8 cellular contexts compared by ENCODE assay signal in genomic region chr4:133149364-133149695, GRCh38. TPM values are rescaled to one million over a fixed set of nuclear protein-coding genes. Genes with fewer than 3 reads are reported as not detected.
DNase-seq lines count a peak whose midpoint lies in the region; ATAC-seq and TF ChIP-seq lines count a peak whose summit lies in the region.

No MANE protein-coding gene starts in this region.

- H3K4me2 ChIP-seq in skeletal muscle satellite cell (ENCODE audit: low read length) = peak overlapping the region; percentile 83
- no peak overlapping the region for H3K4me2 ChIP-seq in PC-9

- H3K27ac ChIP-seq in gastroesophageal sphincter = peak overlapping the region in 1 of 4 donors; percentile 25
- no peak overlapping the region for H3K27ac ChIP-seq in PC-9

- DNase-seq in H7 = no peak
- DNase-seq in activated CD4-positive, alpha-beta memory T cell treated with anti-CD3 and anti-CD28 coated beads for 36 hours = no peak
- no peak for DNase-seq in GM20000 (ENCODE audit: low spot score)
- no peak for DNase-seq in PC-9

- H3K9me3 ChIP-seq in gastroesophageal sphincter (no peaks in the 10 kb centered on the region), skeletal muscle satellite cell (replicated peaks; ENCODE audit: low read length) (no peaks in the 10 kb centered on the region), PC-9 (ENCODE audit: insufficient read depth, low read depth) (no peaks in the 10 kb centered on the region)

- H3K9ac ChIP-seq in skeletal muscle satellite cell (ENCODE audit: low read depth, low read length) = peak overlapping the region; percentile 37

- H3F3A ChIP-seq in PC-9 (ENCODE audit: insufficient read depth, low read depth) = no peaks in the 10 kb centered on the region

- peaks cover 70% of the 10 kb centered on the region for H3K27me3 ChIP-seq in H7 (ENCODE audit: control insufficient read depth, insufficient read depth, low read length)
- peaks cover 37% of the 10 kb centered on the region for H3K27me3 ChIP-seq in gastroesophageal sphincter
- peaks cover 42% of the 10 kb centered on the region for H3K27me3 ChIP-seq in skeletal muscle satellite cell (ENCODE audit: control insufficient read depth, insufficient read depth, low read length)
- H3K27me3 ChIP-seq in PC-9 (ENCODE audit: insufficient read depth, low read depth) = no peaks in the 10 kb centered on the region

- CTCF ChIA-PET in activated CD4-positive, alpha-beta memory T cell treated with anti-CD3 and anti-CD28 coated beads for 36 hours (lab: Charles Lee) = no interaction called here
- CTCF ChIA-PET in PC-9 (lab: Charles Lee) = no interaction called here

- peaks cover 63% of the 10 kb centered on the region for H3K27me3 Mint-ChIP-seq in activated CD4-positive, alpha-beta memory T cell treated with anti-CD3 and anti-CD28 coated beads for 36 hours

- H3K9me3 Mint-ChIP-seq in activated CD4-positive, alpha-beta memory T cell treated with anti-CD3 and anti-CD28 coated beads for 36 hours = no peaks in the 10 kb centered on the region

- H3K4me1 Mint-ChIP-seq in activated CD4-positive, alpha-beta memory T cell treated with anti-CD3 and anti-CD28 coated beads for 36 hours (ENCODE audit: low read depth) = peaks cover 17% of the 10 kb centered on the region

- H3K9me2 ChIP-seq in PC-9 (ENCODE audit: insufficient read depth) = no peaks in the 10 kb centered on the region

- no peak overlapping the region for H3K27ac Mint-ChIP-seq in activated CD4-positive, alpha-beta memory T cell treated with anti-CD3 and anti-CD28 coated beads for 36 hours

- POLR2A ChIA-PET in activated CD4-positive, alpha-beta memory T cell treated with anti-CD3 and anti-CD28 coated beads for 36 hours (lab: Charles Lee) = no interaction called here
- POLR2A ChIA-PET in PC-9 (lab: Charles Lee; ENCODE audit: unreplicated experiment) = interaction anchor here (0.5 kb wide), 1 partner anchor 120 kb away, joined by 10 read pairs; no protein-coding TSS in a partner anchor

- no peaks in the 10 kb centered on the region for H3K79me2 ChIP-seq in PC-9 (ENCODE audit: low read depth)

- H3K36me3 ChIP-seq in H7 (replicated peaks; ENCODE audit: control insufficient read depth, insufficient read depth, low read length) (no peaks in the 10 kb centered on the region), gastroesophageal sphincter (no peaks in the 10 kb centered on the region), skeletal muscle satellite cell (ENCODE audit: insufficient read depth, low read length) (no peaks in the 10 kb centered on the region), PC-9 (ENCODE audit: low read depth) (no peaks in the 10 kb centered on the region)

- no peak for TF ChIP-seq POLR2A in gastroesophageal sphincter (IDR thresholded peaks at IDR 0.05)

- no TSS peak for BruUV-seq in PC-9 (replicated peaks; lab: Mats Ljungman, UMichigan)

- peak overlapping the region; percentile 4 for H3K4me3 Mint-ChIP-seq in activated CD4-positive, alpha-beta memory T cell treated with anti-CD3 and anti-CD28 coated beads for 36 hours

- 0 to 1% methylated on average over 8 of the region's 8 CpGs for WGBS in gastroesophageal sphincter (ENCODE audit: low coverage in 1 of 2), 2 donors

- H3K4me3 ChIP-seq in H7 (ENCODE audit: insufficient read depth, low read depth, low read length) (peak overlapping the region; percentile 66), gastroesophageal sphincter (peak overlapping the region; percentile 57 to 61), skeletal muscle satellite cell (ENCODE audit: low read length) (peak overlapping the region; percentile 70), PC-9 (no peak overlapping the region)

- peaks cover 8% of the 10 kb centered on the region for H3K36me3 Mint-ChIP-seq in activated CD4-positive, alpha-beta memory T cell treated with anti-CD3 and anti-CD28 coated beads for 36 hours

- H4K20me1 ChIP-seq in PC-9 (ENCODE audit: insufficient read depth) = no peaks in the 10 kb centered on the region

- TF ChIP-seq CTCF in gastroesophageal sphincter (IDR thresholded peaks at IDR 0.05) (no peak), GM20000 (IDR thresholded peaks at IDR 0.05; ENCODE audit: extremely low read depth, missing control alignments) (no peak), PC-9 (conservative IDR thresholded peaks at IDR 0.05) (no peak)

- intact Hi-C loops in activated CD4-positive, alpha-beta memory T cell treated with anti-CD3 and anti-CD28 coated beads for 36 hours (cut with micrococcal nuclease) = no loop called here
- intact Hi-C loops in PC-9 (cut with micrococcal nuclease; ENCODE audit: unreplicated experiment) = loop anchor here (5.0 to 10.0 kb wide), 3 partner anchors 335 to 1758 kb away; no protein-coding TSS in a partner anchor

- no peak overlapping the region for H2AFZ ChIP-seq in PC-9

- ATAC-seq in gastroesophageal sphincter = no peak
- no peak for ATAC-seq in GM21360 (IDR thresholded peaks at IDR 0.05; ENCODE audit: unreplicated experiment)
- ATAC-seq in HG03354 (IDR thresholded peaks at IDR 0.05; ENCODE audit: poor library complexity, severe bottlenecking, unreplicated experiment) = no peak

- TF ChIP-seq EP300 in gastroesophageal sphincter (IDR thresholded peaks at IDR 0.05) = no peak

- H3K4me1 ChIP-seq in gastroesophageal sphincter = peaks cover 0 to 74% (median 35%) of the 10 kb centered on the region in 3 donors
- H3K4me1 ChIP-seq in skeletal muscle satellite cell (ENCODE audit: control insufficient read depth, insufficient read depth, low read length) = peaks cover 30% of the 10 kb centered on the region
- H3K4me1 ChIP-seq in PC-9 (replicated peaks; ENCODE audit: insufficient read depth) = no peaks in the 10 kb centered on the region

RNA-seq across cellular contexts. Expression of gene PCDH10, which starts 0.2 kb away (rescaled TPM):
- 32.2 and 41.2 TPM in 2 replicates for total RNA-seq in H7 (2014; rRNA removed; shearing (Covaris generic))
- total RNA-seq in activated CD4-positive, alpha-beta memory T cell treated with anti-CD3 and anti-CD28 coated beads for 36 hours = not detected
- total RNA-seq in gastroesophageal sphincter = 10 to 100 TPM in 2 of 4 donors, under 1 TPM in 2; 0.27 to 18.1 (median 7.0) TPM
- under 0.01 TPM in 1 of 2 replicates, not detected in the other for total RNA-seq in skeletal muscle satellite cell (2012; rRNA removed)
- total RNA-seq in PC-9 (2021) = not detected in 2 replicates
